1 cellular context compared by ENCODE assay signal in the genomic region with DNA sequence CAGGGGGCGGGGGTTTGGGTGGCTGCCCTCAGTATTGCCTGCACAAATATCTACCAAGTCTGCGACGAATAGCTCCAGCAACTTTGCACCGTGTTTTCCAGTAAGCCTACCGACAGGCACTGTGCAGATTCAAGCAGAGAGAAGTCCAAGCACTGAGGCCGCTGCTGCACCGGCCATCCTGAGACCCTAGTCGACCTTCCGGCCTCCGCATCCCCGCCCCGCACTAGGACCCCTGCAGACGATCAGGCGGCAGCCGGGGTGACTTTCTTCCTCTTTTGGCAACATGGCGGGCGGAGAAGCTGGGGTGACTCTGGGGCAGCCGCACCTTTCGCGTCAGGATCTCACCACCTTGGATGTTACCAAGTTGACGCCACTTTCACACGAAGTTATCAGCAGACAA.
TF ChIP-seq lines count a peak whose summit lies in the region.

A gene (plus strand): TSS at position 271 of the 400 bp plus-strand sequence. CDS start 13 bp downstream, at position 284.

TF ChIP-seq in K562, 482 proteins besides CTCF, POLR2A, EP300 and RAD21 (continued from another document):
- TF ChIP-seq, protein P1, sequence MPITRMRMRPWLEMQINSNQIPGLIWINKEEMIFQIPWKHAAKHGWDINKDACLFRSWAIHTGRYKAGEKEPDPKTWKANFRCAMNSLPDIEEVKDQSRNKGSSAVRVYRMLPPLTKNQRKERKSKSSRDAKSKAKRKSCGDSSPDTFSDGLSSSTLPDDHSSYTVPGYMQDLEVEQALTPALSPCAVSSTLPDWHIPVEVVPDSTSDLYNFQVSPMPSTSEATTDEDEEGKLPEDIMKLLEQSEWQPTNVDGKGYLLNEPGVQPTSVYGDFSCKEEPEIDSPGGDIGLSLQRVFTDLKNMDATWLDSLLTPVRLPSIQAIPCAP (CRISPR knock-in tag; IDR thresholded peaks at IDR 0.05; ENCODE audit: borderline replicate concordance) = no peak
